In the genomic region with DNA sequence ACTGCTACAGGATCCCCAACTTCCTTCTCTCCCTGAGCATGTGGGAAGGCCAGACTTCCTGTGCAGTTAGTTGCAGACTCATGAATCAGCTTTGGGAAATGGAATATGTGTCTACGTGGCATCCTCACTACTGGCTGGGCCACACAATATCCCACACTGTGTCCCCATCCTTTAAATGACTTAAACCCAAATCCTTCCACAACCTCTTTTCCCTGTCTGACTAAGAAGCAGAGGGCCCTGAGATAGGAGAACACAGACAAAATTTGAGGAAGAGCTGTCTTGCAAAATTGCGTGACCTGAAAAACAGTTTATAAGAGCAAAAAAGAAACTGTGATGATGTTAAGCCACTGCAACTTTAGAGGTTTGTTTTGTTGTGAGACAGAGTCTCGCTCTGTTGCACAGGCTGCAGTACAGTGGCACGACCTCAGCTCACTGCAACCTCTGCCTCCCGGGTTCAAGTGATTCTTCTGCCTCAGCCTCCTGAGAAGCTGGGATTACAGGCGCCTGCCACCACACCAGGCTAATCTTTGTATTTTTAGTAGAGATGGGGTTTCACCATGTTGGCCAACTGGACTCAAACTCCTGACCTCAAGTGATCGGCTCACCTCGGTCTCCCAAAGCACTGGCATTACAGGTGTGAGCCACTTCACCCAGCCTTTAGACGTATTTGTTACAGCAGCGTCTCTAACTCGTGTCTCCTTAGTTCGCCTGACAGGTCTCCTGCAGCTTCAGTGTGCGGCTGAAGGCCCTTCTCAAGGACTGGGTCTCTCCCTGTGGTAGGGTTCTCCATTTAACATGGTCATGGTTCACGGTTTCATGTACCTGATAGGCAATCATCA, we compare ENCODE assay signal across 11 cellular contexts. TPM values are rescaled to one million over a fixed set of nuclear protein-coding genes. Genes with fewer than 3 reads are reported as not detected.
A peak's percentile ranks its signal among the peaks of the same experiment; 100 is the strongest.
DNase-seq lines count a peak whose midpoint lies in the region; ATAC-seq and TF ChIP-seq lines count a peak whose summit lies in the region.
"Had no signal": no experiment of that assay in that cellular context is flagged by ENCODE, and none has a peak within 500 bp of the region (broad histone marks: within the 10 kb centered on the region; RNA-seq: fewer than 3 reads in every experiment).

No MANE protein-coding gene starts in this region.

- DNase-seq in heart right ventricle, result no peak
- DNase-seq in MG63, result no peak
- no peak for DNase-seq in activated CD8-positive, alpha-beta memory T cell treated with anti-CD3 and anti-CD28 coated beads, Interleukin-2, amount 50 U/mL, for 4 hours
- no peak for DNase-seq in NCI-H510A (lab: John Stamatoyannopoulos, UW)
- no peak for DNase-seq in left colon
- DNase-seq: activated CD8-positive, alpha-beta T cell treated with anti-CD3 and anti-CD28 coated beads, Interleukin-2, amount 10 ng/mL, durations not matched to agents 7 days and 5 days; NCI-H1092 had no signal

- WGBS in heart right ventricle, 2 donors, result 89 to 92% methylated on average over 14 of the region's 14 CpGs

- peaks cover 0 to 17% (median 0%) of the 10 kb centered on the region in 9 donors for H3K4me1 ChIP-seq in heart right ventricle

- intact Hi-C loops in heart right ventricle (cut with DNase I), result no loop called here
- intact Hi-C loops in left colon (cut with DNase I, micrococcal nuclease), result no loop called here

- peak; percentile 79 for ATAC-seq in GM18858 (IDR thresholded peaks at IDR 0.05; ENCODE audit: unreplicated experiment)
- peak; percentile 89 for ATAC-seq in GM21723 (IDR thresholded peaks at IDR 0.05; ENCODE audit: unreplicated experiment)
- ATAC-seq in HG03442 (IDR thresholded peaks at IDR 0.05; ENCODE audit: unreplicated experiment), result peak; percentile 76
- peak in 6 of 8 donors; percentile 38 to 67 (median 52) for ATAC-seq in heart right ventricle
- ATAC-seq in left colon, result no peak
- ATAC-seq: activated CD8-positive, alpha-beta T cell treated with anti-CD3 and anti-CD28 coated beads, Interleukin-2, amount 10 ng/mL, durations not matched to agents 7 days and 5 days; HCT116 had no signal

- no peaks in the 10 kb centered on the region for H3K36me3 ChIP-seq in heart right ventricle
- no peaks in the 10 kb centered on the region for H3K36me3 ChIP-seq in MG63

- peak overlapping the region in 1 of 10 donors; percentile 72 for H3K27ac ChIP-seq in heart right ventricle

- no peak for TF ChIP-seq CTCF in heart right ventricle (IDR thresholded peaks at IDR 0.05)

- H3K27me3 ChIP-seq in heart right ventricle, result peaks cover 0 to 7% (median 0%) of the 10 kb centered on the region in 7 donors
- no peaks in the 10 kb centered on the region for H3K27me3 ChIP-seq in MG63

- H3K4me3 ChIP-seq in heart right ventricle (no peak overlapping the region), MG63 (no peak overlapping the region)

- H3K9me3 ChIP-seq in heart right ventricle (peaks cover 0 to 8% (median 0%) of the 10 kb centered on the region in 11 donors), MG63 (no peaks in the 10 kb centered on the region)

RNA-seq across cellular contexts. Expression of a gene that starts 46.9 kb away (rescaled TPM):
- 10 to 100 TPM in 6 of 10 donors, 1 to 10 TPM in 4; 7.3 to 14.2 (median 10.7) TPM for total RNA-seq in heart right ventricle
- polyA plus RNA-seq in heart right ventricle, result 1 to 10 TPM; 4.1 to 4.2 TPM
- 0.03 TPM in 1 of 2 replicates, not detected in the other for total RNA-seq in MG63 (2014; rRNA removed; shearing (Covaris generic); ENCODE audit: low replicate concordance)
- 1 to 10 TPM; 3.4 to 7.5 TPM for total RNA-seq in left colon
